8 cellular contexts compared by ENCODE assay signal in the genomic region with DNA sequence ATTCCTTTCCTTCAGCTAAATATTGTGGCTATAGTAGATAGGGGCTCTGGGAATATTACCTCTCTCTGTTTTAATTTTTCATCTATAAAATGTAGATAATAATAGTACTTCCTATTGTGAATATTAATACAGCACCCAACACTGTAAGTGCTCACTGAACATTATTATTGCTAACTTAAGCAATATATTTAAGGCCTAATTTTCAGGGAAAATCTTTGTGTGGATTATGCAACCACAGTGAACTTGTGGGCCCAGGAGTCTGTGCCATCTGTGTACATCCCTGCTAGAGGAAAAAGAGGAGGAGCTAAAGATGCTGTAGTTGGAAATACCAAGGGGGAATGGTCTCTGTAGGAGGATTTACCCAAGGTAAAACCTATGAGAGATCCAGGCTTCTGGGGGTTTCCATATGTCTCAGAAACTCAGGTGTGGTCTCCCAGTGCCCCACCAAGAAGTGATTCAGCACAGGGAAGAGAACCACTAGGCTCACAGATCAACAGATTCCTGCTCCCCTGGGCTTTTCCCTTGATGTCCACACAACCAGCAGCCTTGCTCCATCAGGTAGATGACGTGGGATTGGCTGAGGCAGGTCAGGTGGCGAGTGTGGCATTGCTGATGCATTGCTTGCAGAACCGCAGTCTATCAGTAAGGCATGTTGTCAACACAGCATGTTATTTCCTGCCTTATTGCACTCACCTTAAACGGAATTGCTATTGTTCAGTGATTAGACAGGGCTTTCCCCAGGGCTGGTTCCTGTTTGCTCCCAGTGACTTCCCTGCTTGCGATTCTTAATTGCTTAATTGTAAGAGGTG. TPM values are rescaled to one million over a fixed set of nuclear protein-coding genes. Genes with fewer than 3 reads are reported as not detected.
DNase-seq lines count a peak whose midpoint lies in the region; ATAC-seq, FAIRE-seq and TF ChIP-seq lines count a peak whose summit lies in the region.

No MANE protein-coding gene starts in this region.

- DNase-seq in GM18507 (ENCODE audit: extremely low spot score, insufficient read length, low read depth): peak; percentile 35
- peak; percentile 53 for DNase-seq in NB4 (ENCODE audit: low read depth)
- DNase-seq in activated CD8-positive, alpha-beta memory T cell treated with anti-CD3 and anti-CD28 coated beads for 48 hours (ENCODE audit: low read depth in 2 of 3, low spot score in 2 of 3): peak in 2 of 3 experiments; percentile 58 to 60
- DNase-seq in heart right ventricle: no peak
- DNase-seq in stimulated activated CD4-positive, alpha-beta T cell treated with anti-CD3 and anti-CD28 coated beads, TNF-alpha, amount 100 ng/mL, for 24 hours (ENCODE audit: low read depth in 3 of 3): peak; percentile 42 to 69 (median 51)
- DNase-seq in NCI-H1092 (lab: John Stamatoyannopoulos, UW): no peak
- DNase-seq in hypothalamus (lab: John Stamatoyannopoulos, UW): no peak

- intact Hi-C loops in heart right ventricle (cut with DNase I): loop anchor here in 4 of 10 donors (5.0 to 10.0 kb wide), 4 partner anchors 69 to 244 kb away; partner anchors contain the start of gene SIAH1 (in 3 of the 4)

- peaks cover 13 to 65% (median 55%) of the 10 kb centered on the region in 9 donors for H3K4me1 ChIP-seq in heart right ventricle

- 49 to 60% methylated on average over 5 of the region's 5 CpGs for WGBS in heart right ventricle, 2 donors

- no peaks in the 10 kb centered on the region for H3K36me3 ChIP-seq in heart right ventricle

- TF ChIP-seq CTCF in NB4 (IDR thresholded peaks at IDR 0.05; ENCODE audit: low read depth, low read length): no peak
- TF ChIP-seq CTCF in heart right ventricle (IDR thresholded peaks at IDR 0.05): no peak

- peak; percentile 91 for FAIRE-seq in GM18507 (lab: Jason Lieb, UNC)

- no peaks in the 10 kb centered on the region for H3K27me3 ChIP-seq in heart right ventricle

- H3K9me3 ChIP-seq in heart right ventricle: no peaks in the 10 kb centered on the region

- peak in 6 of 8 donors; percentile 18 to 61 (median 36) for ATAC-seq in heart right ventricle
- ATAC-seq in HG02970 (IDR thresholded peaks at IDR 0.05; ENCODE audit: low FRiP score, unreplicated experiment): no peak

- TF ChIP-seq POLR2A in NB4 (IDR thresholded peaks at IDR 0.05; ENCODE audit: extremely low read depth, insufficient read length): no peak

- H3K27ac ChIP-seq in heart right ventricle: peak overlapping the region; percentile 61 to 97 (median 74)

- H3K4me3 ChIP-seq in NB4 (ENCODE audit: low read depth, low read length) (no peak overlapping the region), heart right ventricle (peak overlapping the region in 2 of 10 donors; percentile 6 to 94)

RNA-seq across cellular contexts. Expression of gene N4BP1, which starts 1.6 kb away (rescaled TPM):
- 10 to 100 TPM; 18.4 to 27.9 (median 21.5) TPM for total RNA-seq in heart right ventricle
- 1 to 10 TPM; 6.2 to 9.6 TPM for polyA plus RNA-seq in heart right ventricle

Comparison
In these comparisons a context has a peak if more than half of its experiments do, and no peak if none do; other contexts are left out.
1. DNase-seq: peak in GM18507 (single experiment), NB4 (single experiment), activated CD8-positive, alpha-beta memory T cell treated with anti-CD3 and anti-CD28 coated beads for 48 hours (2 of 3) and stimulated activated CD4-positive, alpha-beta T cell treated with anti-CD3 and anti-CD28 coated beads, TNF-alpha, amount 100 ng/mL, for 24 hours (3 of 3); none in heart right ventricle (0 of 2), NCI-H1092 (single experiment) and hypothalamus (0 of 51).